1 cellular context compared by ENCODE assay signal in genomic region chr10:88528196-88528595, GRCh38.
TF ChIP-seq lines count a peak whose summit lies in the region.

No MANE protein-coding gene starts in this region.

TF ChIP-seq in GM12878, 131 proteins besides CTCF, POLR2A, EP300 and RAD21 (continued from another document):
- TF ChIP-seq, protein P1, sequence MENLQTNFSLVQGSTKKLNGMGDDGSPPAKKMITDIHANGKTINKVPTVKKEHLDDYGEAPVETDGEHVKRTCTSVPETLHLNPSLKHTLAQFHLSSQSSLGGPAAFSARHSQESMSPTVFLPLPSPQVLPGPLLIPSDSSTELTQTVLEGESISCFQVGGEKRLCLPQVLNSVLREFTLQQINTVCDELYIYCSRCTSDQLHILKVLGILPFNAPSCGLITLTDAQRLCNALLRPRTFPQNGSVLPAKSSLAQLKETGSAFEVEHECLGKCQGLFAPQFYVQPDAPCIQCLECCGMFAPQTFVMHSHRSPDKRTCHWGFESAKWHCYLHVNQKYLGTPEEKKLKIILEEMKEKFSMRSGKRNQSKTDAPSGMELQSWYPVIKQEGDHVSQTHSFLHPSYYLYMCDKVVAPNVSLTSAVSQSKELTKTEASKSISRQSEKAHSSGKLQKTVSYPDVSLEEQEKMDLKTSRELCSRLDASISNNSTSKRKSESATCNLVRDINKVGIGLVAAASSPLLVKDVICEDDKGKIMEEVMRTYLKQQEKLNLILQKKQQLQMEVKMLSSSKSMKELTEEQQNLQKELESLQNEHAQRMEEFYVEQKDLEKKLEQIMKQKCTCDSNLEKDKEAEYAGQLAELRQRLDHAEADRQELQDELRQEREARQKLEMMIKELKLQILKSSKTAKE (IDR thresholded peaks at IDR 0.05; ENCODE audit: low read depth, poor library complexity, severe bottlenecking) = no peak
- no peak for TF ChIP-seq CREB1 (IDR thresholded peaks at IDR 0.05; ENCODE audit: low read depth)
- TF ChIP-seq SP1 (IDR thresholded peaks at IDR 0.05; ENCODE audit: low read depth, low read length) = no peak
- TF ChIP-seq, protein P2, sequence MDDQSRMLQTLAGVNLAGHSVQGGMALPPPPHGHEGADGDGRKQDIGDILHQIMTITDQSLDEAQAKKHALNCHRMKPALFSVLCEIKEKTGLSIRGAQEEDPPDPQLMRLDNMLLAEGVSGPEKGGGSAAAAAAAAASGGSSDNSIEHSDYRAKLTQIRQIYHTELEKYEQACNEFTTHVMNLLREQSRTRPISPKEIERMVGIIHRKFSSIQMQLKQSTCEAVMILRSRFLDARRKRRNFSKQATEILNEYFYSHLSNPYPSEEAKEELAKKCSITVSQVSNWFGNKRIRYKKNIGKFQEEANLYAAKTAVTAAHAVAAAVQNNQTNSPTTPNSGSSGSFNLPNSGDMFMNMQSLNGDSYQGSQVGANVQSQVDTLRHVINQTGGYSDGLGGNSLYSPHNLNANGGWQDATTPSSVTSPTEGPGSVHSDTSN (IDR thresholded peaks at IDR 0.05; ENCODE audit: insufficient replicate concordance, low read depth, low read length) = no peak
- no peak for TF ChIP-seq MTA3 (IDR thresholded peaks at IDR 0.05; ENCODE audit: borderline replicate concordance, low read length)
- no peak for TF ChIP-seq RB1 (IDR thresholded peaks at IDR 0.05; ENCODE audit: borderline replicate concordance)
- no peak for TF ChIP-seq ELK1 (IDR thresholded peaks at IDR 0.05; ENCODE audit: low read depth, low read length)
- no peak for TF ChIP-seq ZNF207 (IDR thresholded peaks at IDR 0.05; ENCODE audit: borderline replicate concordance)
